In the genomic region with DNA sequence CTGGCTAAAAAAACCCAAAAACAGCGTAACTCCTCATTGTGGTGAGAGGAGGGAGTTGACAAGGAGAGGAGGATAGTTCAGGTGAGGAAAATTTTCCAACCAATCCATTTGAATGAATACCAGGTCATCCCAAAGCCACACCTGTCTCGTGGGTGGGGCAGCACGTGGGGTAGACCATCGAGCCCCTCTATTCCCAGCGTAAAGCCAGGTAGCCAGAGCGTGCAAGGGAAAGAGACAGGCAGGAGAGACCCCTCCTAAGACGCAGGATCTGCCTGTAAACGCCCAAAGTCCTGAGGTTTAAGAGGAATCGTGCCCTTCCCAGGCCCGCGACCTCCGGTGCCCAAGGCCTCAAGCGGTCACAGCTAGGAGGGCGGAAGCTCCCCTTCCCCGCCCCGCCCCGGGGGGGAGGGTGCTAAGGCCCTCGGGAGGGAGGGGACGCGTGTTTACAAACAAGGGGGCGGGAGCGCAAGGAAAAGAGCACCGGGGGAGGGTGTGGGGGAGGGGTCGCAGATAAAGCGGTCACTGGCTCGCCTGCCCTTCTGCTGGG, we compare ENCODE assay signal across 1 cellular context.
TF ChIP-seq lines count a peak whose summit lies in the region.

No MANE protein-coding gene starts in this region.

TF ChIP-seq in K562, 482 proteins besides CTCF, POLR2A, EP300 and RAD21 (continued from another document and continues in another):
- TF ChIP-seq, protein P1, sequence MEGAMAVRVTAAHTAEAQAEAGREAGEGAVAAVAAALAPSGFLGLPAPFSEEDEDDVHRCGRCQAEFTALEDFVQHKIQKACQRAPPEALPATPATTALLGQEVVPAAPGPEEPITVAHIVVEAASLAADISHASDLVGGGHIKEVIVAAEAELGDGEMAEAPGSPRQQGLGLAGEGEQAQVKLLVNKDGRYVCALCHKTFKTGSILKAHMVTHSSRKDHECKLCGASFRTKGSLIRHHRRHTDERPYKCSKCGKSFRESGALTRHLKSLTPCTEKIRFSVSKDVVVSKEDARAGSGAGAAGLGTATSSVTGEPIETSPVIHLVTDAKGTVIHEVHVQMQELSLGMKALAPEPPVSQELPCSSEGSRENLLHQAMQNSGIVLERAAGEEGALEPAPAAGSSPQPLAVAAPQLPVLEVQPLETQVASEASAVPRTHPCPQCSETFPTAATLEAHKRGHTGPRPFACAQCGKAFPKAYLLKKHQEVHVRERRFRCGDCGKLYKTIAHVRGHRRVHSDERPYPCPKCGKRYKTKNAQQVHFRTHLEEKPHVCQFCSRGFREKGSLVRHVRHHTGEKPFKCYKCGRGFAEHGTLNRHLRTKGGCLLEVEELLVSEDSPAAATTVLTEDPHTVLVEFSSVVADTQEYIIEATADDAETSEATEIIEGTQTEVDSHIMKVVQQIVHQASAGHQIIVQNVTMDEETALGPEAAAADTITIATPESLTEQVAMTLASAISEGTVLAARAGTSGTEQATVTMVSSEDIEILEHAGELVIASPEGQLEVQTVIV (CRISPR knock-in tag; IDR thresholded peaks at IDR 0.05; ENCODE audit: borderline replicate concordance), result no peak
- TF ChIP-seq, protein P2, sequence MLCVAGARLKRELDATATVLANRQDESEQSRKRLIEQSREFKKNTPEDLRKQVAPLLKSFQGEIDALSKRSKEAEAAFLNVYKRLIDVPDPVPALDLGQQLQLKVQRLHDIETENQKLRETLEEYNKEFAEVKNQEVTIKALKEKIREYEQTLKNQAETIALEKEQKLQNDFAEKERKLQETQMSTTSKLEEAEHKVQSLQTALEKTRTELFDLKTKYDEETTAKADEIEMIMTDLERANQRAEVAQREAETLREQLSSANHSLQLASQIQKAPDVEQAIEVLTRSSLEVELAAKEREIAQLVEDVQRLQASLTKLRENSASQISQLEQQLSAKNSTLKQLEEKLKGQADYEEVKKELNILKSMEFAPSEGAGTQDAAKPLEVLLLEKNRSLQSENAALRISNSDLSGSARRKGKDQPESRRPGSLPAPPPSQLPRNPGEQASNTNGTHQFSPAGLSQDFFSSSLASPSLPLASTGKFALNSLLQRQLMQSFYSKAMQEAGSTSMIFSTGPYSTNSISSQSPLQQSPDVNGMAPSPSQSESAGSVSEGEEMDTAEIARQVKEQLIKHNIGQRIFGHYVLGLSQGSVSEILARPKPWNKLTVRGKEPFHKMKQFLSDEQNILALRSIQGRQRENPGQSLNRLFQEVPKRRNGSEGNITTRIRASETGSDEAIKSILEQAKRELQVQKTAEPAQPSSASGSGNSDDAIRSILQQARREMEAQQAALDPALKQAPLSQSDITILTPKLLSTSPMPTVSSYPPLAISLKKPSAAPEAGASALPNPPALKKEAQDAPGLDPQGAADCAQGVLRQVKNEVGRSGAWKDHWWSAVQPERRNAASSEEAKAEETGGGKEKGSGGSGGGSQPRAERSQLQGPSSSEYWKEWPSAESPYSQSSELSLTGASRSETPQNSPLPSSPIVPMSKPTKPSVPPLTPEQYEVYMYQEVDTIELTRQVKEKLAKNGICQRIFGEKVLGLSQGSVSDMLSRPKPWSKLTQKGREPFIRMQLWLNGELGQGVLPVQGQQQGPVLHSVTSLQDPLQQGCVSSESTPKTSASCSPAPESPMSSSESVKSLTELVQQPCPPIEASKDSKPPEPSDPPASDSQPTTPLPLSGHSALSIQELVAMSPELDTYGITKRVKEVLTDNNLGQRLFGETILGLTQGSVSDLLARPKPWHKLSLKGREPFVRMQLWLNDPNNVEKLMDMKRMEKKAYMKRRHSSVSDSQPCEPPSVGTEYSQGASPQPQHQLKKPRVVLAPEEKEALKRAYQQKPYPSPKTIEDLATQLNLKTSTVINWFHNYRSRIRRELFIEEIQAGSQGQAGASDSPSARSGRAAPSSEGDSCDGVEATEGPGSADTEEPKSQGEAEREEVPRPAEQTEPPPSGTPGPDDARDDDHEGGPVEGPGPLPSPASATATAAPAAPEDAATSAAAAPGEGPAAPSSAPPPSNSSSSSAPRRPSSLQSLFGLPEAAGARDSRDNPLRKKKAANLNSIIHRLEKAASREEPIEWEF (CRISPR knock-in tag; IDR thresholded peaks at IDR 0.05), result no peak
- TF ChIP-seq, protein P3, sequence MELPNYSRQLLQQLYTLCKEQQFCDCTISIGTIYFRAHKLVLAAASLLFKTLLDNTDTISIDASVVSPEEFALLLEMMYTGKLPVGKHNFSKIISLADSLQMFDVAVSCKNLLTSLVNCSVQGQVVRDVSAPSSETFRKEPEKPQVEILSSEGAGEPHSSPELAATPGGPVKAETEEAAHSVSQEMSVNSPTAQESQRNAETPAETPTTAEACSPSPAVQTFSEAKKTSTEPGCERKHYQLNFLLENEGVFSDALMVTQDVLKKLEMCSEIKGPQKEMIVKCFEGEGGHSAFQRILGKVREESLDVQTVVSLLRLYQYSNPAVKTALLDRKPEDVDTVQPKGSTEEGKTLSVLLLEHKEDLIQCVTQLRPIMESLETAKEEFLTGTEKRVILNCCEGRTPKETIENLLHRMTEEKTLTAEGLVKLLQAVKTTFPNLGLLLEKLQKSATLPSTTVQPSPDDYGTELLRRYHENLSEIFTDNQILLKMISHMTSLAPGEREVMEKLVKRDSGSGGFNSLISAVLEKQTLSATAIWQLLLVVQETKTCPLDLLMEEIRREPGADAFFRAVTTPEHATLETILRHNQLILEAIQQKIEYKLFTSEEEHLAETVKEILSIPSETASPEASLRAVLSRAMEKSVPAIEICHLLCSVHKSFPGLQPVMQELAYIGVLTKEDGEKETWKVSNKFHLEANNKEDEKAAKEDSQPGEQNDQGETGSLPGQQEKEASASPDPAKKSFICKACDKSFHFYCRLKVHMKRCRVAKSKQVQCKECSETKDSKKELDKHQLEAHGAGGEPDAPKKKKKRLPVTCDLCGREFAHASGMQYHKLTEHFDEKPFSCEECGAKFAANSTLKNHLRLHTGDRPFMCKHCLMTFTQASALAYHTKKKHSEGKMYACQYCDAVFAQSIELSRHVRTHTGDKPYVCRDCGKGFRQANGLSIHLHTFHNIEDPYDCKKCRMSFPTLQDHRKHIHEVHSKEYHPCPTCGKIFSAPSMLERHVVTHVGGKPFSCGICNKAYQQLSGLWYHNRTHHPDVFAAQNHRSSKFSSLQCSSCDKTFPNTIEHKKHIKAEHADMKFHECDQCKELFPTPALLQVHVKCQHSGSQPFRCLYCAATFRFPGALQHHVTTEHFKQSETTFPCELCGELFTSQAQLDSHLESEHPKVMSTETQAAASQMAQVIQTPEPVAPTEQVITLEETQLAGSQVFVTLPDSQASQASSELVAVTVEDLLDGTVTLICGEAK (IDR thresholded peaks at IDR 0.05), result no peak
- TF ChIP-seq, protein P3 (CRISPR knock-in tag; IDR thresholded peaks at IDR 0.05), result no peak
- TF ChIP-seq, protein P4, sequence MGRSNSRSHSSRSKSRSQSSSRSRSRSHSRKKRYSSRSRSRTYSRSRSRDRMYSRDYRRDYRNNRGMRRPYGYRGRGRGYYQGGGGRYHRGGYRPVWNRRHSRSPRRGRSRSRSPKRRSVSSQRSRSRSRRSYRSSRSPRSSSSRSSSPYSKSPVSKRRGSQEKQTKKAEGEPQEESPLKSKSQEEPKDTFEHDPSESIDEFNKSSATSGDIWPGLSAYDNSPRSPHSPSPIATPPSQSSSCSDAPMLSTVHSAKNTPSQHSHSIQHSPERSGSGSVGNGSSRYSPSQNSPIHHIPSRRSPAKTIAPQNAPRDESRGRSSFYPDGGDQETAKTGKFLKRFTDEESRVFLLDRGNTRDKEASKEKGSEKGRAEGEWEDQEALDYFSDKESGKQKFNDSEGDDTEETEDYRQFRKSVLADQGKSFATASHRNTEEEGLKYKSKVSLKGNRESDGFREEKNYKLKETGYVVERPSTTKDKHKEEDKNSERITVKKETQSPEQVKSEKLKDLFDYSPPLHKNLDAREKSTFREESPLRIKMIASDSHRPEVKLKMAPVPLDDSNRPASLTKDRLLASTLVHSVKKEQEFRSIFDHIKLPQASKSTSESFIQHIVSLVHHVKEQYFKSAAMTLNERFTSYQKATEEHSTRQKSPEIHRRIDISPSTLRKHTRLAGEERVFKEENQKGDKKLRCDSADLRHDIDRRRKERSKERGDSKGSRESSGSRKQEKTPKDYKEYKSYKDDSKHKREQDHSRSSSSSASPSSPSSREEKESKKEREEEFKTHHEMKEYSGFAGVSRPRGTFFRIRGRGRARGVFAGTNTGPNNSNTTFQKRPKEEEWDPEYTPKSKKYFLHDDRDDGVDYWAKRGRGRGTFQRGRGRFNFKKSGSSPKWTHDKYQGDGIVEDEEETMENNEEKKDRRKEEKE (IDR thresholded peaks at IDR 0.05; ENCODE audit: borderline replicate concordance in 1 of 2, control insufficient read depth in 1 of 2, low read depth in 2 of 2, low read length in 1 of 2), result no peak
- TF ChIP-seq TEAD2 (tag; IDR thresholded peaks at IDR 0.05), result no peak
- TF ChIP-seq, protein P5, sequence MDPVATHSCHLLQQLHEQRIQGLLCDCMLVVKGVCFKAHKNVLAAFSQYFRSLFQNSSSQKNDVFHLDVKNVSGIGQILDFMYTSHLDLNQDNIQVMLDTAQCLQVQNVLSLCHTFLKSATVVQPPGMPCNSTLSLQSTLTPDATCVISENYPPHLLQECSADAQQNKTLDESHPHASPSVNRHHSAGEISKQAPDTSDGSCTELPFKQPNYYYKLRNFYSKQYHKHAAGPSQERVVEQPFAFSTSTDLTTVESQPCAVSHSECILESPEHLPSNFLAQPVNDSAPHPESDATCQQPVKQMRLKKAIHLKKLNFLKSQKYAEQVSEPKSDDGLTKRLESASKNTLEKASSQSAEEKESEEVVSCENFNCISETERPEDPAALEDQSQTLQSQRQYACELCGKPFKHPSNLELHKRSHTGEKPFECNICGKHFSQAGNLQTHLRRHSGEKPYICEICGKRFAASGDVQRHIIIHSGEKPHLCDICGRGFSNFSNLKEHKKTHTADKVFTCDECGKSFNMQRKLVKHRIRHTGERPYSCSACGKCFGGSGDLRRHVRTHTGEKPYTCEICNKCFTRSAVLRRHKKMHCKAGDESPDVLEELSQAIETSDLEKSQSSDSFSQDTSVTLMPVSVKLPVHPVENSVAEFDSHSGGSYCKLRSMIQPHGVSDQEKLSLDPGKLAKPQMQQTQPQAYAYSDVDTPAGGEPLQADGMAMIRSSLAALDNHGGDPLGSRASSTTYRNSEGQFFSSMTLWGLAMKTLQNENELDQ (CRISPR knock-in tag; IDR thresholded peaks at IDR 0.05; ENCODE audit: borderline replicate concordance), result no peak
- TF ChIP-seq, protein P6, sequence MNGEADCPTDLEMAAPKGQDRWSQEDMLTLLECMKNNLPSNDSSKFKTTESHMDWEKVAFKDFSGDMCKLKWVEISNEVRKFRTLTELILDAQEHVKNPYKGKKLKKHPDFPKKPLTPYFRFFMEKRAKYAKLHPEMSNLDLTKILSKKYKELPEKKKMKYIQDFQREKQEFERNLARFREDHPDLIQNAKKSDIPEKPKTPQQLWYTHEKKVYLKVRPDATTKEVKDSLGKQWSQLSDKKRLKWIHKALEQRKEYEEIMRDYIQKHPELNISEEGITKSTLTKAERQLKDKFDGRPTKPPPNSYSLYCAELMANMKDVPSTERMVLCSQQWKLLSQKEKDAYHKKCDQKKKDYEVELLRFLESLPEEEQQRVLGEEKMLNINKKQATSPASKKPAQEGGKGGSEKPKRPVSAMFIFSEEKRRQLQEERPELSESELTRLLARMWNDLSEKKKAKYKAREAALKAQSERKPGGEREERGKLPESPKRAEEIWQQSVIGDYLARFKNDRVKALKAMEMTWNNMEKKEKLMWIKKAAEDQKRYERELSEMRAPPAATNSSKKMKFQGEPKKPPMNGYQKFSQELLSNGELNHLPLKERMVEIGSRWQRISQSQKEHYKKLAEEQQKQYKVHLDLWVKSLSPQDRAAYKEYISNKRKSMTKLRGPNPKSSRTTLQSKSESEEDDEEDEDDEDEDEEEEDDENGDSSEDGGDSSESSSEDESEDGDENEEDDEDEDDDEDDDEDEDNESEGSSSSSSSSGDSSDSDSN (IDR thresholded peaks at IDR 0.05; ENCODE audit: borderline replicate concordance in 1 of 2, low read depth in 2 of 2, low read length in 2 of 2), result 0 out of 4 replicates have a peak, but pooled peaks of 1 of the 2 experiments have one; percentile 32
